In genomic region chr5:78984020-78984610, GRCh38 we compare ENCODE assay signal across 8 cellular contexts. TPM values are rescaled to one million over a fixed set of nuclear protein-coding genes. Genes with fewer than 3 reads are reported as not detected.
DNase-seq lines count a peak whose midpoint lies in the region; ATAC-seq, FAIRE-seq and TF ChIP-seq lines count a peak whose summit lies in the region.

No MANE protein-coding gene starts in this region.

- CTCF ChIA-PET in Caco-2 (lab: Charles Lee) (interaction anchor here (0.6 to 1.9 kb wide), 9 partner anchors 10 to 150 kb away, joined by 3 to 7 read pairs (median 3); no protein-coding TSS in a partner anchor), T-cell (lab: Charles Lee) (interaction anchor here in 1 of 2 donors (1.2 kb wide), 1 partner anchor 149 kb away, joined by 5 read pairs; no protein-coding TSS in a partner anchor)

- no peak for TF ChIP-seq POLR2A in H54 (IDR thresholded peaks at IDR 0.05; ENCODE audit: low read depth, low read length)

- no peaks in the 10 kb centered on the region for H3K27me3 Mint-ChIP-seq in Caco-2 (ENCODE audit: insufficient read depth, unreplicated experiment)
- no peaks in the 10 kb centered on the region for H3K27me3 Mint-ChIP-seq in T-cell
- H3K27me3 Mint-ChIP-seq in progenitor cell of endocrine pancreas, result peaks cover 6% of the 10 kb centered on the region

- peak overlapping the region; percentile 83 for H3K4me3 Mint-ChIP-seq in Caco-2 (ENCODE audit: unreplicated experiment)
- peak overlapping the region; percentile 87 to 92 (median 88) for H3K4me3 Mint-ChIP-seq in T-cell
- peak overlapping the region; percentile 85 for H3K4me3 Mint-ChIP-seq in progenitor cell of endocrine pancreas (ENCODE audit: low read depth)

- no peaks in the 10 kb centered on the region for H3K9me3 Mint-ChIP-seq in Caco-2 (ENCODE audit: unreplicated experiment)
- no peaks in the 10 kb centered on the region for H3K9me3 Mint-ChIP-seq in T-cell
- H3K9me3 Mint-ChIP-seq in progenitor cell of endocrine pancreas (ENCODE audit: low read depth), result no peaks in the 10 kb centered on the region

- intact Hi-C loops in Caco-2 (cut with micrococcal nuclease; ENCODE audit: unreplicated experiment), result loop anchor here (5.0 kb wide), 1 partner anchor 38 kb away; no protein-coding TSS in a partner anchor

- BruUV-seq in Caco-2 (replicated peaks; lab: Mats Ljungman, UMichigan), result TSS peak; percentile 65

- H3K27ac Mint-ChIP-seq in Caco-2 (ENCODE audit: unreplicated experiment) (peak overlapping the region; percentile 84), T-cell (peak overlapping the region; percentile 90 to 96), progenitor cell of endocrine pancreas (peak overlapping the region; percentile 96)

- H3K4me1 Mint-ChIP-seq in Caco-2 (ENCODE audit: low read depth, unreplicated experiment), result peaks cover 13% of the 10 kb centered on the region
- peaks cover 25 to 37% (median 34%) of the 10 kb centered on the region in 3 donors for H3K4me1 Mint-ChIP-seq in T-cell
- peaks cover 20% of the 10 kb centered on the region for H3K4me1 Mint-ChIP-seq in progenitor cell of endocrine pancreas (ENCODE audit: low read depth)

- DNase-seq in Caco-2 (no peak), H54 (ENCODE audit: insufficient read length, low spot score) (no peak), T-cell (no peak), fibroblast of pulmonary artery (ENCODE audit: low read depth) (no peak), progenitor cell of endocrine pancreas (ENCODE audit: low spot score, unreplicated experiment) (no peak), NCI-H187 treated with DMSO at 0.1 percent for 48 hours (lab: John Stamatoyannopoulos, UW) (no peak)

- H3K36me3 ChIP-seq in Caco-2 (ENCODE audit: control insufficient read depth, insufficient read depth, low read length), result no peaks in the 10 kb centered on the region

- ATAC-seq in T-cell (replicated peaks in 1 of 4), result peak in 3 of 4 experiments; percentile 3 to 4 (median 3)
- ATAC-seq in GM18520 (IDR thresholded peaks at IDR 0.05; ENCODE audit: unreplicated experiment), result no peak
- ATAC-seq in activated CD4-positive, CD25-positive, alpha-beta regulatory T cell treated with anti-CD3 and anti-CD28 coated beads, Interleukin-2, amount 50 U/mL, for 24 hours, result no peak

- POLR2A ChIA-PET in Caco-2 (lab: Charles Lee), result interaction anchor here (0.7 to 1.2 kb wide), 2 partner anchors 57 to 1463 kb away, joined by 3 to 4 read pairs; no protein-coding TSS in a partner anchor
- POLR2A ChIA-PET in T-cell (lab: Charles Lee), result no interaction called here

- H3K36me3 Mint-ChIP-seq in Caco-2 (ENCODE audit: insufficient read depth, unreplicated experiment), result no peaks in the 10 kb centered on the region
- H3K36me3 Mint-ChIP-seq in T-cell, result no peaks in the 10 kb centered on the region
- H3K36me3 Mint-ChIP-seq in progenitor cell of endocrine pancreas (ENCODE audit: insufficient read depth), result no peaks in the 10 kb centered on the region

- no peaks in the 10 kb centered on the region for H3K27me3 ChIP-seq in Caco-2 (replicated peaks; ENCODE audit: control insufficient read depth, insufficient read depth, low read length)

- TF ChIP-seq CTCF in Caco-2 (IDR thresholded peaks at IDR 0.05; ENCODE audit: insufficient read depth in 1 of 2, low read depth in 1 of 2, low read length in 1 of 2, severe bottlenecking in 1 of 2, unreplicated experiment in 1 of 2) (peak in 1 of 2 experiments; percentile 17), fibroblast of pulmonary artery (IDR thresholded peaks at IDR 0.05; ENCODE audit: low read length, missing control alignments) (no peak), progenitor cell of endocrine pancreas (IDR thresholded peaks at IDR 0.05; ENCODE audit: unreplicated experiment) (no peak)

- peak; percentile 11 for FAIRE-seq in H54 (lab: Jason Lieb, UNC)

- H3K4me3 ChIP-seq in Caco-2 (ENCODE audit: low read depth, low read length), result peak overlapping the region; percentile 86
- peak overlapping the region; percentile 69 for H3K4me3 ChIP-seq in fibroblast of pulmonary artery (replicated peaks; ENCODE audit: low read depth, low read length)

- H3K4me1 ChIP-seq in Caco-2, result peaks cover 21% of the 10 kb centered on the region

- H3K9me3 ChIP-seq in Caco-2, result no peaks in the 10 kb centered on the region

RNA-seq across cellular contexts. Expression of gene ARSB, which starts 1.0 kb away (rescaled TPM):
- 17.4 and 17.9 TPM in 2 replicates for total RNA-seq in Caco-2 (2022)
- 1 to 10 TPM; 5.6 to 7.1 (median 6.9) TPM for total RNA-seq in T-cell
- 17.0 and 17.7 TPM in 2 replicates for total RNA-seq in progenitor cell of endocrine pancreas

Comparison
In these comparisons a context has a peak if more than half of its experiments do, and no peak if none do; other contexts are left out.
1. ATAC-seq: peak in T-cell (3 of 4); none in GM18520 (single experiment) and activated CD4-positive, CD25-positive, alpha-beta regulatory T cell treated with anti-CD3 and anti-CD28 coated beads, Interleukin-2, amount 50 U/mL, for 24 hours (0 of 2).
2. Peak in every context shown above with its lines, with median percentiles within 50 percentile points of each other: H3K27ac Mint-ChIP-seq and H3K4me3 Mint-ChIP-seq.